22 cellular contexts compared by ENCODE assay signal in genomic region chr5:168740821-168741213, GRCh38.
DNase-seq lines count a peak whose midpoint lies in the region; ATAC-seq and TF ChIP-seq lines count a peak whose summit lies in the region.
"Had no signal": no experiment of that assay in that cellular context is flagged by ENCODE, and none has a peak within 500 bp of the region (broad histone marks: within the 10 kb centered on the region; RNA-seq: fewer than 3 reads in every experiment).

No MANE protein-coding gene starts in this region.

- no peak for TF ChIP-seq POLR2A in body of pancreas (IDR thresholded peaks at IDR 0.05)

- H3K4ac ChIP-seq in neuronal stem cell (ENCODE audit: low read length), result no peak overlapping the region

- H3K4me2 ChIP-seq in neuronal stem cell (ENCODE audit: insufficient read depth, low read length, poor library complexity, severe bottlenecking), result no peak overlapping the region
- H3K4me2 ChIP-seq: neural progenitor cell had no signal

- no peak overlapping the region for H3K27ac Mint-ChIP-seq in activated T-helper 17 cell treated with anti-CD3 and anti-CD28 coated beads, Interleukin-2, amount 50 U/mL, for 72 hours
- H3K27ac Mint-ChIP-seq in activated naive CD8-positive, alpha-beta T cell treated with anti-CD3 and anti-CD28 coated beads, Interleukin-2, amount 50 U/mL, for 24 hours, result no peak overlapping the region
- H3K27ac Mint-ChIP-seq: activated naive CD8-positive, alpha-beta T cell treated with anti-CD3 and anti-CD28 coated beads for 36 hours; activated T-helper 2 cell treated with anti-CD3 and anti-CD28 coated beads, Interferon-gamma antibody, Interleukin-2, Interleukin-4, amounts not matched to agents 10 μg/mL and 5 μg/mL and 100 μg/mL, durations not matched to agents 14 hours and 24 hours and 36 hours; CD4-positive, CD25-positive, alpha-beta regulatory T cell; neural progenitor cell had no signal

- DNase-seq in body of pancreas (no peak), left cardiac atrium (peak; percentile 79), neuronal stem cell (ENCODE audit: low spot score) (no peak), tibial artery (peak; percentile 64 to 88), T1000 (lab: John Stamatoyannopoulos, UW) (no peak), iPS-NIHi11 (ENCODE audit: low spot score) (no peak)
- DNase-seq in activated naive CD8-positive, alpha-beta T cell treated with anti-CD3 and anti-CD28 coated beads, Interleukin-2, amount 50 U/mL, for 24 hours, result no peak
- DNase-seq: activated CD4-positive, alpha-beta T cell treated with anti-CD3 and anti-CD28 coated beads for 1 hour; activated naive CD8-positive, alpha-beta T cell treated with anti-CD3 and anti-CD28 coated beads for 36 hours; CD4-positive, CD25-positive, alpha-beta regulatory T cell; dermis blood vessel endothelial cell; foreskin melanocyte; GDM1; GM23248; NCI-H1105 treated with DMSO at 0.1 percent for 48 hours; NCI-H2081 treated with DMSO at 0.1 percent for 48 hours; NCI-H524 treated with DMSO at 0.1 percent for 48 hours had no signal

- peaks cover 1% of the 10 kb centered on the region for H3K4me1 Mint-ChIP-seq in activated T-helper 17 cell treated with anti-CD3 and anti-CD28 coated beads, Interleukin-2, amount 50 U/mL, for 72 hours
- H3K4me1 Mint-ChIP-seq in activated naive CD8-positive, alpha-beta T cell treated with anti-CD3 and anti-CD28 coated beads, Interleukin-2, amount 50 U/mL, for 24 hours, result peaks cover 2% of the 10 kb centered on the region
- H3K4me1 Mint-ChIP-seq: CD4-positive, CD25-positive, alpha-beta regulatory T cell had no signal

- H3K27me3 Mint-ChIP-seq in activated T-helper 17 cell treated with anti-CD3 and anti-CD28 coated beads, Interleukin-2, amount 50 U/mL, for 72 hours, result peaks cover 6% of the 10 kb centered on the region
- peaks cover 5% of the 10 kb centered on the region for H3K27me3 Mint-ChIP-seq in activated naive CD8-positive, alpha-beta T cell treated with anti-CD3 and anti-CD28 coated beads, Interleukin-2, amount 50 U/mL, for 24 hours

- no peak overlapping the region for H4K91ac ChIP-seq in neuronal stem cell (ENCODE audit: low read depth, low read length, poor library complexity)

- H3K18ac ChIP-seq in neuronal stem cell (ENCODE audit: low read length), result peak overlapping the region; percentile 38

- TF ChIP-seq CTCF in body of pancreas (IDR thresholded peaks at IDR 0.05), result no peak
- TF ChIP-seq CTCF in tibial artery (IDR thresholded peaks at IDR 0.05), result no peak

- H2BK5ac ChIP-seq in neuronal stem cell (ENCODE audit: low read length), result no peak overlapping the region

- ATAC-seq in body of pancreas (peak; percentile 15), left cardiac atrium (peak; percentile 70 to 85)
- ATAC-seq in activated T-helper 17 cell treated with anti-CD3 and anti-CD28 coated beads, Interleukin-2, amount 50 U/mL, for 72 hours (replicated peaks), result no peak
- no peak for ATAC-seq in activated naive CD8-positive, alpha-beta T cell treated with anti-CD3 and anti-CD28 coated beads, Interleukin-2, amount 50 U/mL, for 24 hours

- 70% methylated on average over 7 to 8 of the region's 8 CpGs for WGBS in body of pancreas, 2 donors
- WGBS in neuronal stem cell (ENCODE audit: extremely low coverage in 2 of 2, insufficient read length in 2 of 2, insufficient replicate concordance in 1 of 2), 2 donors, result no CpG with 5 or more reads among the region's 8 CpGs

- no peak overlapping the region for H3K23ac ChIP-seq in neuronal stem cell (ENCODE audit: low read depth, low read length, poor library complexity)

- no peak overlapping the region for H2BK120ac ChIP-seq in neuronal stem cell (ENCODE audit: low read depth, low read length)

- H3K36me3 Mint-ChIP-seq in activated T-helper 17 cell treated with anti-CD3 and anti-CD28 coated beads, Interleukin-2, amount 50 U/mL, for 72 hours (ENCODE audit: low read depth), result no peaks in the 10 kb centered on the region
- no peaks in the 10 kb centered on the region for H3K36me3 Mint-ChIP-seq in activated naive CD8-positive, alpha-beta T cell treated with anti-CD3 and anti-CD28 coated beads, Interleukin-2, amount 50 U/mL, for 24 hours (ENCODE audit: low read depth)
- H3K36me3 Mint-ChIP-seq: activated naive CD8-positive, alpha-beta T cell treated with anti-CD3 and anti-CD28 coated beads for 36 hours; CD4-positive, CD25-positive, alpha-beta regulatory T cell had no signal

- H3K4me3 Mint-ChIP-seq in activated T-helper 17 cell treated with anti-CD3 and anti-CD28 coated beads, Interleukin-2, amount 50 U/mL, for 72 hours, result no peak overlapping the region
- H3K4me3 Mint-ChIP-seq in activated naive CD8-positive, alpha-beta T cell treated with anti-CD3 and anti-CD28 coated beads, Interleukin-2, amount 50 U/mL, for 24 hours, result no peak overlapping the region
- H3K4me3 Mint-ChIP-seq: activated naive CD8-positive, alpha-beta T cell treated with anti-CD3 and anti-CD28 coated beads for 36 hours; CD4-positive, CD25-positive, alpha-beta regulatory T cell; neural progenitor cell had no signal

- H3K4me1 ChIP-seq in body of pancreas (no peaks in the 10 kb centered on the region), neuronal stem cell (ENCODE audit: control insufficient read depth in 2 of 2, insufficient read depth in 1 of 2, low read depth in 1 of 2, low read length in 2 of 2) (peaks cover 0 to under 1% of the 10 kb centered on the region in 2 donors), tibial artery (peaks cover 0 to 33% (median 10%) of the 10 kb centered on the region in 4 donors)
- H3K4me1 ChIP-seq: breast epithelium, neural progenitor cell had no signal

- no peak overlapping the region for H3K4me3 ChIP-seq in body of pancreas
- H3K4me3 ChIP-seq in neuronal stem cell (ENCODE audit: low read length in 2 of 2), result no peak overlapping the region
- H3K4me3 ChIP-seq in tibial artery, result peak overlapping the region; percentile 38 to 51
- H3K4me3 ChIP-seq: GM23248, neural progenitor cell had no signal

- no peak overlapping the region for H2AK5ac ChIP-seq in neuronal stem cell (ENCODE audit: low read depth, low read length)

- H3K27me3 ChIP-seq in body of pancreas, result no peaks in the 10 kb centered on the region
- H3K27me3 ChIP-seq in neuronal stem cell (ENCODE audit: control insufficient read depth in 3 of 3, insufficient read depth in 3 of 3, low read depth in 1 of 3, low read length in 3 of 3), result no peaks in the 10 kb centered on the region
- H3K27me3 ChIP-seq in tibial artery, result no peaks in the 10 kb centered on the region
- H3K27me3 ChIP-seq: breast epithelium, neural progenitor cell had no signal

- no peak overlapping the region for H2AFZ ChIP-seq in neuronal stem cell (ENCODE audit: low read length)
- H2AFZ ChIP-seq: GM23248, neural progenitor cell had no signal

- intact Hi-C loops in body of pancreas (cut with DNase I), result no loop called here
- intact Hi-C loops in left cardiac atrium (cut with DNase I), result no loop called here
- intact Hi-C loops in tibial artery (cut with DNase I; ENCODE audit: low total_unique reads), result no loop called here

- H3K27ac ChIP-seq in body of pancreas (no peak overlapping the region), neuronal stem cell (replicated peaks; ENCODE audit: low read length) (no peak overlapping the region), tibial artery (peak overlapping the region; percentile 69)
- H3K27ac ChIP-seq: epithelial cell of prostate, GM23248, neural progenitor cell had no signal

- no peak overlapping the region for H4K8ac ChIP-seq in neuronal stem cell (ENCODE audit: low read depth, low read length)

- no peak overlapping the region for H3K9ac ChIP-seq in neuronal stem cell (ENCODE audit: low read depth, low read length, poor library complexity)
- H3K9ac ChIP-seq: GM23248, neural progenitor cell had no signal

- H3K9me3 Mint-ChIP-seq in activated T-helper 17 cell treated with anti-CD3 and anti-CD28 coated beads, Interleukin-2, amount 50 U/mL, for 72 hours, result peaks cover 2% of the 10 kb centered on the region
- peaks cover 3% of the 10 kb centered on the region for H3K9me3 Mint-ChIP-seq in activated naive CD8-positive, alpha-beta T cell treated with anti-CD3 and anti-CD28 coated beads, Interleukin-2, amount 50 U/mL, for 24 hours
- H3K9me3 Mint-ChIP-seq: activated naive CD8-positive, alpha-beta T cell treated with anti-CD3 and anti-CD28 coated beads for 36 hours had no signal

- H3K36me3 ChIP-seq in body of pancreas (replicated peaks in 1 of 2; ENCODE audit: insufficient read depth in 1 of 2, low read depth in 2 of 2), result no peaks in the 10 kb centered on the region
- H3K36me3 ChIP-seq in neuronal stem cell (replicated peaks in 1 of 2; ENCODE audit: control insufficient read depth in 2 of 2, insufficient read depth in 2 of 2, low read length in 2 of 2), result no peaks in the 10 kb centered on the region
- H3K36me3 ChIP-seq in tibial artery, result peaks cover 3 to 11% (median 5%) of the 10 kb centered on the region in 3 donors
- H3K36me3 ChIP-seq: breast epithelium, neural progenitor cell had no signal

- no peak overlapping the region for H2BK15ac ChIP-seq in neuronal stem cell (ENCODE audit: low read length)

- H3K14ac ChIP-seq in neuronal stem cell (ENCODE audit: low read length), result no peak overlapping the region

- H3K9me3 ChIP-seq in body of pancreas (no peaks in the 10 kb centered on the region), neuronal stem cell (replicated peaks in 1 of 2; ENCODE audit: control insufficient read depth in 2 of 2, insufficient read depth in 1 of 2, low read depth in 1 of 2, low read length in 2 of 2) (peaks cover 0 to 2% of the 10 kb centered on the region in 2 donors), tibial artery (no peaks in the 10 kb centered on the region)
- H3K9me3 ChIP-seq: breast epithelium had no signal

- H3K79me1 ChIP-seq in neuronal stem cell (ENCODE audit: low read depth, low read length), result no peaks in the 10 kb centered on the region

- H2BK12ac ChIP-seq in neuronal stem cell (ENCODE audit: low read length), result no peak overlapping the region

Comparison
In these comparisons a context has a peak if more than half of its experiments do, and no peak if none do; other contexts are left out.
1. ATAC-seq: peak in body of pancreas (single experiment) and left cardiac atrium (2 of 2); none in activated T-helper 17 cell treated with anti-CD3 and anti-CD28 coated beads, Interleukin-2, amount 50 U/mL, for 72 hours (single experiment) and activated naive CD8-positive, alpha-beta T cell treated with anti-CD3 and anti-CD28 coated beads, Interleukin-2, amount 50 U/mL, for 24 hours (single experiment).
2. DNase-seq: peak in left cardiac atrium (single experiment) and tibial artery (2 of 2); none in body of pancreas (0 of 4), neuronal stem cell (single experiment), T1000 (single experiment), iPS-NIHi11 (single experiment) and activated naive CD8-positive, alpha-beta T cell treated with anti-CD3 and anti-CD28 coated beads, Interleukin-2, amount 50 U/mL, for 24 hours (single experiment).
3. H3K27ac ChIP-seq: peak in tibial artery (2 of 2); none in body of pancreas (0 of 4) and neuronal stem cell (single experiment).
4. H3K4me3 ChIP-seq: peak in tibial artery (2 of 2); none in body of pancreas (0 of 2) and neuronal stem cell (0 of 2).